In genomic region chr10:86585726-86586048, GRCh38 we compare ENCODE assay signal across 9 cellular contexts.
DNase-seq lines count a peak whose midpoint lies in the region; ATAC-seq and TF ChIP-seq lines count a peak whose summit lies in the region.
"Had no signal": no experiment of that assay in that cellular context is flagged by ENCODE, and none has a peak within 500 bp of the region (broad histone marks: within the 10 kb centered on the region; RNA-seq: fewer than 3 reads in every experiment).

No MANE protein-coding gene starts in this region.

- no CpG with 5 or more reads among the region's 5 CpGs for WGBS in IMR-90 (ENCODE audit: extremely low coverage in 2 of 2, insufficient read length in 1 of 2), 2 experiments
- 62% methylated on average over 4 of the region's 5 CpGs for WGBS in mammary epithelial cell (ENCODE audit: low coverage, missing lambda C conversion rate)

- no peak overlapping the region for H2BK5ac ChIP-seq in IMR-90 (ENCODE audit: low read depth, low read length, poor library complexity, severe bottlenecking)

- H3K4me1 ChIP-seq in DND-41 (ENCODE audit: insufficient read depth, low read length): peaks cover 7% of the 10 kb centered on the region
- H3K4me1 ChIP-seq in IMR-90 (ENCODE audit: control insufficient read depth, insufficient read depth, low read length): no peaks in the 10 kb centered on the region
- H3K4me1 ChIP-seq in mammary epithelial cell (ENCODE audit: insufficient read depth, low read length): no peaks in the 10 kb centered on the region

- H3K9me3 ChIP-seq in DND-41 (ENCODE audit: insufficient read depth, low read length, severe bottlenecking) (no peaks in the 10 kb centered on the region), IMR-90 (ENCODE audit: control insufficient read depth, insufficient read depth, low read length) (no peaks in the 10 kb centered on the region), mammary epithelial cell (replicated peaks; ENCODE audit: insufficient read depth, low read length) (no peaks in the 10 kb centered on the region)

- H3K27me3 ChIP-seq in DND-41 (ENCODE audit: insufficient read depth, low read length, poor library complexity) (no peaks in the 10 kb centered on the region), IMR-90 (ENCODE audit: control insufficient read depth, insufficient read depth, low read length) (peaks cover 2% of the 10 kb centered on the region; the same call in 1 of the 2 replicates), mammary epithelial cell (ENCODE audit: insufficient read depth, low read length) (no peaks in the 10 kb centered on the region)

- H3K9me1 ChIP-seq in IMR-90 (ENCODE audit: insufficient read depth, low read length): no peaks in the 10 kb centered on the region

- H4K91ac ChIP-seq in IMR-90 (ENCODE audit: insufficient read depth, low read depth, low read length): 0 out of 2 replicates have a peak overlapping the region, but pooled peaks have one; percentile 26

- H3K4me3 ChIP-seq in DND-41 (ENCODE audit: low read depth in 1 of 2, low read length in 2 of 2) (no peak overlapping the region), IMR-90 (ENCODE audit: insufficient read depth, low read depth, low read length) (no peak overlapping the region), mammary epithelial cell (replicated peaks in 1 of 3; ENCODE audit: insufficient read depth in 1 of 3, low read depth in 2 of 3, low read length in 3 of 3) (no peak overlapping the region)

- in situ Hi-C loops in IMR-90 (cut with MboI; ENCODE audit: low sequenced_read_pairs): loop anchor here (5.0 to 25.0 kb wide), 2 partner anchors 188 to 398 kb away; no protein-coding TSS in a partner anchor
- in situ Hi-C loops in mammary epithelial cell (cut with MboI; ENCODE audit: low sequenced_read_pairs in 2 of 2): loop anchor here (10.0 kb wide), 1 partner anchor 191 kb away; no protein-coding TSS in a partner anchor

- no peak overlapping the region for H3K18ac ChIP-seq in IMR-90 (ENCODE audit: low read depth, low read length)

- H3K27ac ChIP-seq in DND-41 (ENCODE audit: low read length) (no peak overlapping the region), IMR-90 (ENCODE audit: insufficient read depth, low read length) (no peak overlapping the region), mammary epithelial cell (ENCODE audit: insufficient read depth, low read depth, low read length) (no peak overlapping the region)

- H3K4me2 ChIP-seq in DND-41 (ENCODE audit: insufficient read depth, low read length) (peak overlapping the region; percentile 48; the same call in 1 of the 2 replicates), IMR-90 (ENCODE audit: low read depth, low read length) (no peak overlapping the region), mammary epithelial cell (ENCODE audit: insufficient read depth, low read depth, low read length) (no peak overlapping the region)

- H3K56ac ChIP-seq in IMR-90 (ENCODE audit: extremely low read depth, insufficient read depth, low read length): no peak overlapping the region

- CTCF ChIA-PET in IMR-90 (lab: Yijun Ruan, JAX): interaction anchor here (0.5 to 2.5 kb wide), 8 partner anchors 9 to 185 kb away, joined by 3 to 17 read pairs (median 3); no protein-coding TSS in a partner anchor
- CTCF ChIA-PET in mammary epithelial cell (lab: Charles Lee; ENCODE audit: low non-redundant PET): interaction anchor here (0.5 to 1.0 kb wide), 4 partner anchors 76 to 1710 kb away, joined by 6 to 13 read pairs (median 9); no protein-coding TSS in a partner anchor
- CTCF ChIA-PET in GM10248 (lab: Yijun Ruan, JAX): interaction anchor here (0.6 to 4.3 kb wide), 21 partner anchors 9 to 285 kb away, joined by 3 to 95 read pairs (median 5); no protein-coding TSS in a partner anchor

- H2AK9ac ChIP-seq in IMR-90 (replicated peaks; ENCODE audit: low read depth, low read length, poor library complexity): peak overlapping the region; percentile 4

- ATAC-seq in DND-41 (ENCODE audit: insufficient read depth, low read depth): no peak
- no peak; the same call in 1 of the 2 replicates for ATAC-seq in IMR-90 (ENCODE audit: low read depth)
- ATAC-seq in sciatic nerve: peak; percentile 12
- no peak for ATAC-seq in GM21447 (IDR thresholded peaks at IDR 0.05; ENCODE audit: unreplicated experiment)
- ATAC-seq in GM21737 (IDR thresholded peaks at IDR 0.05; ENCODE audit: unreplicated experiment): no peak

- H3K36me3 ChIP-seq in DND-41 (ENCODE audit: insufficient read depth, low read length) (no peaks in the 10 kb centered on the region), IMR-90 (ENCODE audit: control insufficient read depth, insufficient read depth, low read length) (no peaks in the 10 kb centered on the region), mammary epithelial cell (ENCODE audit: insufficient read depth, low read length) (no peaks in the 10 kb centered on the region)

- H3K79me2 ChIP-seq in DND-41 (ENCODE audit: insufficient read depth, low read length): no peaks in the 10 kb centered on the region
- no peaks in the 10 kb centered on the region for H3K79me2 ChIP-seq in mammary epithelial cell (ENCODE audit: insufficient read depth, low read length)

- no peak overlapping the region for H4K5ac ChIP-seq in IMR-90 (ENCODE audit: low read depth, low read length)

- H2AK5ac ChIP-seq in IMR-90 (ENCODE audit: low read depth, low read length): 0 out of 2 replicates have a peak overlapping the region, but pooled peaks have one; percentile 7

- DNase-seq in DND-41: no peak
- no peak for DNase-seq in IMR-90
- no peak for DNase-seq in mammary epithelial cell
- no peak for DNase-seq in sciatic nerve (ENCODE audit: low spot score)
- no peak for DNase-seq in AG20443 (ENCODE audit: low spot score)
- DNase-seq in GM10248 (ENCODE audit: extremely low spot score): no peak
- DNase-seq: NCI-H2081 treated with DMSO at 0.1 percent for 48 hours had no signal

- intact Hi-C loops in IMR-90 (cut with micrococcal nuclease): loop anchor here (1.0 to 5.0 kb wide), 3 partner anchors 63 to 185 kb away; partner anchors contain the start of gene WAPL
- intact Hi-C loops in mammary epithelial cell (cut with micrococcal nuclease): loop anchor here (1.0 kb wide), 3 partner anchors 62 to 208 kb away; no protein-coding TSS in a partner anchor
- intact Hi-C loops in sciatic nerve (cut with DNase I): no loop called here

- dilution Hi-C loops in IMR-90 (cut with HindIII; ENCODE audit: low sequenced_read_pairs, unreplicated experiment): no loop called here
- dilution Hi-C loops in mammary epithelial cell (cut with HindIII; ENCODE audit: low sequenced_read_pairs): no loop called here

- no peak for TF ChIP-seq POLR2A in IMR-90 (IDR thresholded peaks at IDR 0.05; ENCODE audit: low read depth, low read length)

- no peaks in the 10 kb centered on the region for H3K79me1 ChIP-seq in IMR-90 (ENCODE audit: low read depth in 1 of 2, low read length in 2 of 2)

- H2BK20ac ChIP-seq in IMR-90 (ENCODE audit: low read depth, low read length): no peak overlapping the region

- H3K9ac ChIP-seq in DND-41 (ENCODE audit: low read depth, low read length) (no peak overlapping the region), IMR-90 (ENCODE audit: low read depth, low read length) (no peak overlapping the region), mammary epithelial cell (ENCODE audit: insufficient read depth, low read length) (no peak overlapping the region)

- TF ChIP-seq CTCF in DND-41 (IDR thresholded peaks at IDR 0.05; ENCODE audit: borderline replicate concordance, extremely low read depth, low read length, poor library complexity, severe bottlenecking): no peak
- TF ChIP-seq CTCF in IMR-90 (conservative IDR thresholded peaks at IDR 0.05; ENCODE audit: low read depth, low read length): no peak
- no peak for TF ChIP-seq CTCF in mammary epithelial cell (conservative IDR thresholded peaks at IDR 0.05 in 1 of 2, IDR thresholded peaks at IDR 0.05 in 1 of 2; ENCODE audit: extremely low read depth in 1 of 2, insufficient read depth in 1 of 2, low read depth in 1 of 2, low read length in 2 of 2)
- TF ChIP-seq CTCF in GM10248 (IDR thresholded peaks at IDR 0.05; ENCODE audit: control extremely low read depth, extremely low read depth, low read depth, missing control alignments): no peak

- TF ChIP-seq RAD21 in IMR-90 (IDR thresholded peaks at IDR 0.05; ENCODE audit: low read length): no peak

- POLR2A ChIA-PET in IMR-90 (lab: Charles Lee; ENCODE audit: unreplicated experiment): no interaction called here
- POLR2A ChIA-PET in GM10248 (lab: Yijun Ruan, JAX): interaction anchor here (0.6 kb wide), 1 partner anchor 186 kb away, joined by 3 read pairs; no protein-coding TSS in a partner anchor

- H4K8ac ChIP-seq in IMR-90 (ENCODE audit: low read depth in 2 of 2, low read length in 2 of 2): peak overlapping the region in 1 of 2 experiments; percentile 62; a peak in 1 of 4 replicates

- no peak overlapping the region for H3K23ac ChIP-seq in IMR-90 (ENCODE audit: low read depth, low read length)

- H4K20me1 ChIP-seq in DND-41 (ENCODE audit: insufficient read depth, low read length) (no peaks in the 10 kb centered on the region), IMR-90 (ENCODE audit: insufficient read depth, low read length) (no peaks in the 10 kb centered on the region), mammary epithelial cell (ENCODE audit: insufficient read depth, low read length) (no peaks in the 10 kb centered on the region)

- peak overlapping the region; percentile 54; the same call in 1 of the 2 replicates for H3K4ac ChIP-seq in IMR-90 (ENCODE audit: low read depth, low read length)

- H3K14ac ChIP-seq in IMR-90 (replicated peaks; ENCODE audit: low read depth, low read length): no peak overlapping the region

- no peak overlapping the region for H2AFZ ChIP-seq in DND-41 (ENCODE audit: low read depth, low read length)
- peak overlapping the region; percentile 83 for H2AFZ ChIP-seq in IMR-90 (replicated peaks; ENCODE audit: low read length, poor library complexity)
- H2AFZ ChIP-seq in mammary epithelial cell (ENCODE audit: low read depth, low read length): peak overlapping the region; percentile 73

- H2BK120ac ChIP-seq in IMR-90 (ENCODE audit: low read depth, low read length): no peak overlapping the region

- BruUV-seq in IMR-90 (replicated peaks; lab: Mats Ljungman, UMichigan) (no TSS peak), mammary epithelial cell (replicated peaks; lab: Mats Ljungman, UMichigan) (no TSS peak)

- H2BK15ac ChIP-seq in IMR-90 (ENCODE audit: low read depth, low read length): 0 out of 3 replicates have a peak overlapping the region, but pooled peaks have one; percentile 21

TF ChIP-seq in IMR-90, 13 proteins besides CTCF, POLR2A, EP300 and RAD21 (continues in another document):
- TF ChIP-seq USF2 (IDR thresholded peaks at IDR 0.05; ENCODE audit: low read depth, low read length) (no peak), CEBPB (IDR thresholded peaks at IDR 0.05; ENCODE audit: low read depth, low read length) (no peak), SMC3 (IDR thresholded peaks at IDR 0.05; ENCODE audit: low read depth, low read length) (no peak), MAFK (IDR thresholded peaks at IDR 0.05; ENCODE audit: low read depth, low read length) (no peak)
